25 cellular contexts compared by ENCODE assay signal in the genomic region with DNA sequence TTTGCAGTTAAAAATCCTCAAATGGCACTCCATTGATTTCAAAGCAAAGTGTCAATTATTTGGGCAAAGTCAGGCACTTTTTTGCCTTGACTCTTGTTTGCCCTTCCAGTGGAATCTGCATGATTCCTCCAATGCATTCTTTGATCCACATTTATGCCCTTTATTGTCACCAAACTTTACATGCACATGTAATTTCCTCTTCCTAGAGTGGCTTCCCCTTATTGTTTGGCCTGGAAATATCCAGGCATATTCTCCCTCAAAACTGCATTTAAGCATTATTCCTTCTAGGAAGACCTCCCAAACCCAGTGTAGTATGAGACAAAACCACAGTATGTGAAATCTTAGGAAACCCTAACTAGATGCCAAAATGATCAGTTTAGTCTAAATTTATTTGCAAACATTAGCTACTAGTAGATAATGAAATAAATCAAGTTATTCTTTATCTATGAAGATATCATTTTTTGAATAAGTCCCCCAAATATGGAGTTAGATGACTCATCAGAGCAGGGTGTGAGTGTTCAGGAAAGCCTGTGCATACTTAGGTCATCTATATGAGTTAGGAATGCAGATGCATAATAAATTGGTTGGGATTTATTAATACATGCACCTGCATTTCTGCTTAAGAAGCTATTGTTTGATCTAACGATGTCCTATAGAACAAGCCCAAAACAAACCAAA.
"Had no signal": no experiment of that assay in that cellular context is flagged by ENCODE, and none has a peak within 500 bp of the region (broad histone marks: within the 10 kb centered on the region; RNA-seq: fewer than 3 reads in every experiment).

No MANE protein-coding gene starts in this region.

- ATAC-seq: effector memory CD8-positive, alpha-beta T cell; sciatic nerve; stimulated activated naive CD8-positive, alpha-beta T cell treated with anti-CD3 and anti-CD28 coated beads, Interleukin-15, Interleukin-2, amounts not matched to agents 100 U/mL and 50 U/mL, for 24 hours; T-helper 17 cell; WTC11 had no signal

- DNase-seq: activated CD4-positive, alpha-beta memory T cell treated with anti-CD3 and anti-CD28 coated beads, Interleukin-2, amount 10 ng/mL, durations not matched to agents 7 days and 5 days; activated CD4-positive, alpha-beta T cell treated with anti-CD3 and anti-CD28 coated beads for 1 hour; activated CD4-positive, alpha-beta T cell treated with anti-CD3 and anti-CD28 coated beads, Interleukin-2, amount 10 ng/mL, durations not matched to agents 7 days and 5 days; activated CD8-positive, alpha-beta memory T cell treated with anti-CD3 and anti-CD28 coated beads, Interleukin-2, amount 50 U/mL, for 48 hours; activated T-cell treated with anti-CD3 and anti-CD28 coated beads, Interleukin-2, amount 50 U/mL, for 48 hours; cerebellar nuclear complex; colonic mucosa; effector memory CD8-positive, alpha-beta T cell; islet precursor cell; left ventricle myocardium inferior; mammary epithelial cell; naive B cell; ovary; retina; stimulated activated CD4-positive, alpha-beta T cell treated with anti-CD3 and anti-CD28 coated beads, Interleukin-12 subunit alpha, Interleukin-12 subunit beta, amount 100 ng/mL, for 4 hours; stimulated activated CD4-positive, alpha-beta T cell treated with anti-CD3 and anti-CD28 coated beads, Interleukin-4, amount 100 ng/mL, for 1 hour; stimulated activated naive CD8-positive, alpha-beta T cell treated with anti-CD3 and anti-CD28 coated beads, Interleukin-15, Interleukin-2, amounts not matched to agents 100 U/mL and 50 U/mL, for 24 hours; T-helper 17 cell; testis; transverse colon had no signal

- H3K27ac ChIP-seq: colonic mucosa, esophagus muscularis mucosa, hepatocyte, left ventricle myocardium inferior, ovary, skin epidermis, testis, transverse colon had no signal
